In genomic region chr6:36141961-36142360, GRCh38 we compare ENCODE assay signal across 27 cellular contexts. TPM values are rescaled to one million over a fixed set of nuclear protein-coding genes. Genes with fewer than 3 reads are reported as not detected.
DNase-seq lines count a peak whose midpoint lies in the region; ATAC-seq lines count a peak whose summit lies in the region.
"Had no signal": no experiment of that assay in that cellular context is flagged by ENCODE, and none has a peak within 500 bp of the region (broad histone marks: within the 10 kb centered on the region; RNA-seq: fewer than 3 reads in every experiment).

No MANE protein-coding gene starts in this region.

- H3K4me1 Mint-ChIP-seq in activated naive CD4-positive, alpha-beta T cell treated with anti-CD3 and anti-CD28 coated beads, Interleukin-2, amount 50 U/mL, for 24 hours = peaks cover 17% of the 10 kb centered on the region
- H3K4me1 Mint-ChIP-seq in CD4-positive, alpha-beta memory T cell = peaks cover 8 to 32% (median 19%) of the 10 kb centered on the region in 4 donors
- peaks cover 10% of the 10 kb centered on the region for H3K4me1 Mint-ChIP-seq in activated naive CD8-positive, alpha-beta T cell treated with anti-CD3 and anti-CD28 coated beads, Interleukin-2, amount 10 ng/mL, durations not matched to agents 7 days and 5 days
- peaks cover 24 to 26% of the 10 kb centered on the region in 2 donors for H3K4me1 Mint-ChIP-seq in natural killer cell treated with Interleukin-12 subunit alpha and Interleukin-12 subunit beta and Interleukin-15 and Interleukin-18, amount 100 ng/mL, for 72 hours (ENCODE audit: low read depth in 2 of 2)

- no peaks in the 10 kb centered on the region for H3K9me3 Mint-ChIP-seq in activated naive CD4-positive, alpha-beta T cell treated with anti-CD3 and anti-CD28 coated beads, Interleukin-2, amount 50 U/mL, for 24 hours
- H3K9me3 Mint-ChIP-seq in CD4-positive, alpha-beta memory T cell = no peaks in the 10 kb centered on the region
- H3K9me3 Mint-ChIP-seq in activated naive CD8-positive, alpha-beta T cell treated with anti-CD3 and anti-CD28 coated beads, Interleukin-2, amount 10 ng/mL, durations not matched to agents 7 days and 5 days = no peaks in the 10 kb centered on the region
- no peaks in the 10 kb centered on the region for H3K9me3 Mint-ChIP-seq in natural killer cell treated with Interleukin-12 subunit alpha and Interleukin-12 subunit beta and Interleukin-15 and Interleukin-18, amount 100 ng/mL, for 72 hours
- H3K9me3 Mint-ChIP-seq: activated naive CD4-positive, alpha-beta T cell treated with anti-CD3 and anti-CD28 coated beads for 36 hours had no signal

- no peak for DNase-seq in activated naive CD4-positive, alpha-beta T cell (lab: John Stamatoyannopoulos, UW)
- DNase-seq in CD4-positive, alpha-beta memory T cell = no peak
- DNase-seq in activated naive CD8-positive, alpha-beta T cell treated with anti-CD3 and anti-CD28 coated beads, Interleukin-2, amount 10 ng/mL, durations not matched to agents 7 days and 5 days = no peak
- no peak for DNase-seq in natural killer cell treated with Interleukin-12 subunit alpha and Interleukin-12 subunit beta and Interleukin-15 and Interleukin-18, amount 100 ng/mL, for 72 hours (ENCODE audit: low spot score)
- DNase-seq in A172 (ENCODE audit: low spot score) (no peak), AG20443 (ENCODE audit: low spot score) (no peak)
- DNase-seq: ACHN; activated CD4-positive, CD25-positive, alpha-beta regulatory T cell treated with anti-CD3 and anti-CD28 coated beads, Interleukin-2, amount 50 U/mL, for 72 hours; activated naive CD4-positive, alpha-beta T cell treated with anti-CD3 and anti-CD28 coated beads for 36 hours; activated T-cell treated with anti-CD3 and anti-CD28 coated beads, Interleukin-2, amount 50 U/mL, for 48 hours; DND-41; GF-D8; HCEC 1CT; hypothalamus; NCI-H1436 treated with DMSO at 0.1 percent for 48 hours; NCI-H2081 treated with DMSO at 0.1 percent for 48 hours; NCI-H2227 treated with DMSO at 0.1 percent for 48 hours; NCI-H526; PC-3; stimulated activated CD8-positive, alpha-beta memory T cell treated with anti-CD3 and anti-CD28 coated beads, Interleukin-4, amount 100 ng/mL, for 48 hours; T-helper 17 cell; transverse colon had no signal

- no peaks in the 10 kb centered on the region for H3K27me3 Mint-ChIP-seq in activated naive CD4-positive, alpha-beta T cell treated with anti-CD3 and anti-CD28 coated beads, Interleukin-2, amount 50 U/mL, for 24 hours
- no peaks in the 10 kb centered on the region for H3K27me3 Mint-ChIP-seq in CD4-positive, alpha-beta memory T cell
- no peaks in the 10 kb centered on the region for H3K27me3 Mint-ChIP-seq in activated naive CD8-positive, alpha-beta T cell treated with anti-CD3 and anti-CD28 coated beads, Interleukin-2, amount 10 ng/mL, durations not matched to agents 7 days and 5 days
- H3K27me3 Mint-ChIP-seq in natural killer cell treated with Interleukin-12 subunit alpha and Interleukin-12 subunit beta and Interleukin-15 and Interleukin-18, amount 100 ng/mL, for 72 hours = no peaks in the 10 kb centered on the region
- H3K27me3 Mint-ChIP-seq: progenitor cell of endocrine pancreas, T-helper 17 cell had no signal

- POLR2A ChIA-PET in CD4-positive, alpha-beta memory T cell (lab: Charles Lee; ENCODE audit: partially characterized antibody) = interaction anchor here (2.4 kb wide), 1 partner anchor 11 kb away, joined by 10 read pairs; no protein-coding TSS in a partner anchor
- POLR2A ChIA-PET in activated naive CD8-positive, alpha-beta T cell treated with anti-CD3 and anti-CD28 coated beads, Interleukin-2, amount 10 ng/mL, durations not matched to agents 7 days and 5 days (lab: Charles Lee) = interaction anchor here (1.0 kb wide), 1 partner anchor 10 kb away, joined by 6 read pairs; no protein-coding TSS in a partner anchor

- no peak overlapping the region for H3K4me3 ChIP-seq in CD4-positive, alpha-beta memory T cell (ENCODE audit: low read length in 2 of 2)
- H3K4me3 ChIP-seq: SK-N-MC, transverse colon had no signal

- intact Hi-C loops in CD4-positive, alpha-beta memory T cell (cut with micrococcal nuclease) = no loop called here

- H3K9me3 ChIP-seq in CD4-positive, alpha-beta memory T cell (ENCODE audit: control insufficient read depth in 1 of 2, low read length in 2 of 2) = no peaks in the 10 kb centered on the region
- H3K9me3 ChIP-seq: transverse colon had no signal

- peak overlapping the region; percentile 57 for H3K27ac Mint-ChIP-seq in activated naive CD4-positive, alpha-beta T cell treated with anti-CD3 and anti-CD28 coated beads, Interleukin-2, amount 50 U/mL, for 24 hours
- H3K27ac Mint-ChIP-seq in CD4-positive, alpha-beta memory T cell = peak overlapping the region in 5 of 7 donors; percentile 6 to 68 (median 39)
- peak overlapping the region; percentile 48 for H3K27ac Mint-ChIP-seq in activated naive CD8-positive, alpha-beta T cell treated with anti-CD3 and anti-CD28 coated beads, Interleukin-2, amount 10 ng/mL, durations not matched to agents 7 days and 5 days
- H3K27ac Mint-ChIP-seq in natural killer cell treated with Interleukin-12 subunit alpha and Interleukin-12 subunit beta and Interleukin-15 and Interleukin-18, amount 100 ng/mL, for 72 hours = peak overlapping the region; percentile 51 to 89
- H3K27ac Mint-ChIP-seq: progenitor cell of endocrine pancreas, T-helper 17 cell had no signal

- no peaks in the 10 kb centered on the region for H3K27me3 ChIP-seq in CD4-positive, alpha-beta memory T cell (ENCODE audit: insufficient read depth, low read length)
- H3K27me3 ChIP-seq: transverse colon had no signal

- CTCF ChIA-PET in CD4-positive, alpha-beta memory T cell (lab: Charles Lee; ENCODE audit: partially characterized antibody) = interaction anchor here (0.8 to 1.3 kb wide), 2 partner anchors 21 to 199 kb away, joined by 4 read pairs; no protein-coding TSS in a partner anchor

- peaks cover 18% of the 10 kb centered on the region for H3K36me3 ChIP-seq in CD4-positive, alpha-beta memory T cell (ENCODE audit: insufficient read depth, low read length)

- ATAC-seq in activated naive CD8-positive, alpha-beta T cell treated with anti-CD3 and anti-CD28 coated beads, Interleukin-2, amount 10 ng/mL, durations not matched to agents 7 days and 5 days (ENCODE audit: low read depth) = no peak
- ATAC-seq in natural killer cell treated with Interleukin-12 subunit alpha and Interleukin-12 subunit beta and Interleukin-15 and Interleukin-18, amount 100 ng/mL, for 72 hours = no peak
- ATAC-seq in GM21515 (IDR thresholded peaks at IDR 0.05; ENCODE audit: unreplicated experiment) = no peak
- ATAC-seq: PC-3, sciatic nerve, T-helper 17 cell had no signal

- no peak overlapping the region for H3K4me3 Mint-ChIP-seq in activated naive CD4-positive, alpha-beta T cell treated with anti-CD3 and anti-CD28 coated beads, Interleukin-2, amount 50 U/mL, for 24 hours
- H3K4me3 Mint-ChIP-seq in CD4-positive, alpha-beta memory T cell = no peak overlapping the region
- no peak overlapping the region for H3K4me3 Mint-ChIP-seq in activated naive CD8-positive, alpha-beta T cell treated with anti-CD3 and anti-CD28 coated beads, Interleukin-2, amount 10 ng/mL, durations not matched to agents 7 days and 5 days
- peak overlapping the region; percentile 36 for H3K4me3 Mint-ChIP-seq in natural killer cell treated with Interleukin-12 subunit alpha and Interleukin-12 subunit beta and Interleukin-15 and Interleukin-18, amount 100 ng/mL, for 72 hours
- H3K4me3 Mint-ChIP-seq: activated naive CD4-positive, alpha-beta T cell treated with anti-CD3 and anti-CD28 coated beads for 36 hours; T-helper 17 cell had no signal

- H3K4me1 ChIP-seq in CD4-positive, alpha-beta memory T cell (ENCODE audit: insufficient read depth, low read length) = peaks cover 31% of the 10 kb centered on the region
- H3K4me1 ChIP-seq: transverse colon had no signal

- no peak overlapping the region for H3K27ac ChIP-seq in CD4-positive, alpha-beta memory T cell (ENCODE audit: low read depth, low read length)
- H3K27ac ChIP-seq: SK-N-MC, transverse colon had no signal

- peaks cover 2% of the 10 kb centered on the region for H3K36me3 Mint-ChIP-seq in activated naive CD4-positive, alpha-beta T cell treated with anti-CD3 and anti-CD28 coated beads, Interleukin-2, amount 50 U/mL, for 24 hours
- peaks cover 18 to 33% of the 10 kb centered on the region in 2 donors for H3K36me3 Mint-ChIP-seq in CD4-positive, alpha-beta memory T cell
- peaks cover 10% of the 10 kb centered on the region for H3K36me3 Mint-ChIP-seq in activated naive CD8-positive, alpha-beta T cell treated with anti-CD3 and anti-CD28 coated beads, Interleukin-2, amount 10 ng/mL, durations not matched to agents 7 days and 5 days
- H3K36me3 Mint-ChIP-seq in natural killer cell treated with Interleukin-12 subunit alpha and Interleukin-12 subunit beta and Interleukin-15 and Interleukin-18, amount 100 ng/mL, for 72 hours = no peaks in the 10 kb centered on the region

RNA-seq across cellular contexts. Expression of gene MAPK13, which starts 11.6 kb away (rescaled TPM):
- 10 to 100 TPM; 29.6 to 30.4 TPM for total RNA-seq in CD4-positive, alpha-beta memory T cell
- 10 to 100 TPM; 29.1 to 36.8 TPM for polyA plus RNA-seq in CD4-positive, alpha-beta memory T cell
- total RNA-seq in activated naive CD8-positive, alpha-beta T cell treated with anti-CD3 and anti-CD28 coated beads, Interleukin-2, amount 10 ng/mL, durations not matched to agents 7 days and 5 days = 10 to 100 TPM; 40.5 to 41.6 TPM
- 10 to 100 TPM; 40.7 to 74.2 TPM for total RNA-seq in natural killer cell treated with Interleukin-12 subunit alpha and Interleukin-12 subunit beta and Interleukin-15 and Interleukin-18, amount 100 ng/mL, for 72 hours
- total RNA-seq in A172 (2014; rRNA removed; shearing (Covaris generic)) = 0.34 and 0.46 TPM in 2 replicates

RNA-seq across cellular contexts. Expression of gene BRPF3, which starts 54.6 kb away (rescaled TPM):
- total RNA-seq in CD4-positive, alpha-beta memory T cell = 10 to 100 TPM; 36.2 to 36.7 TPM
- polyA plus RNA-seq in CD4-positive, alpha-beta memory T cell = 1 to 10 TPM; 1.8 to 7.9 TPM
- total RNA-seq in activated naive CD8-positive, alpha-beta T cell treated with anti-CD3 and anti-CD28 coated beads, Interleukin-2, amount 10 ng/mL, durations not matched to agents 7 days and 5 days = 10 to 100 TPM; 23.7 to 25.4 TPM
- 10 to 100 TPM; 37.2 to 43.6 TPM for total RNA-seq in natural killer cell treated with Interleukin-12 subunit alpha and Interleukin-12 subunit beta and Interleukin-15 and Interleukin-18, amount 100 ng/mL, for 72 hours
- 8.6 and 11.1 TPM in 2 replicates for total RNA-seq in A172 (2014; rRNA removed; shearing (Covaris generic))

Comparison
In these comparisons a context has a peak if more than half of its experiments do, and no peak if none do; other contexts are left out.
1. RNA of gene MAPK13, which starts 11.6 kb away (total RNA-seq): 40.7 to 74.2 TPM in natural killer cell treated with Interleukin-12 subunit alpha and Interleukin-12 subunit beta and Interleukin-15 and Interleukin-18, amount 100 ng/mL, for 72 hours, 40.5 to 41.6 TPM in activated naive CD8-positive, alpha-beta T cell treated with anti-CD3 and anti-CD28 coated beads, Interleukin-2, amount 10 ng/mL, durations not matched to agents 7 days and 5 days and 29.6 to 30.4 TPM in CD4-positive, alpha-beta memory T cell; 0.34 to 0.46 TPM in A172; every median in the first group is over 10 times any median in the second.
2. Peak in every context shown above with its lines, with median percentiles within 50 percentile points of each other: H3K27ac Mint-ChIP-seq.